21 cellular contexts compared by ENCODE assay signal in genomic region chr20:48717959-48718223, GRCh38.
A peak's percentile ranks its signal among the peaks of the same experiment; 100 is the strongest.
DNase-seq lines count a peak whose midpoint lies in the region; ATAC-seq, FAIRE-seq and TF ChIP-seq lines count a peak whose summit lies in the region.
"Had no signal": no experiment of that assay in that cellular context is flagged by ENCODE, and none has a peak within 500 bp of the region (broad histone marks: within the 10 kb centered on the region; RNA-seq: fewer than 3 reads in every experiment).

No MANE protein-coding gene starts in this region.

- CTCF ChIA-PET in CD4-positive, alpha-beta T cell (lab: Charles Lee): interaction anchor here (1.0 kb wide), 1 partner anchor 8 kb away, joined by 4 read pairs; no protein-coding TSS in a partner anchor

- DNase-seq in CD4-positive, alpha-beta T cell: no peak
- DNase-seq in GM12891 (ENCODE audit: insufficient read length, low spot score) (no peak), neural crest cell (ENCODE audit: low read depth, low spot score) (no peak), CD1c-positive myeloid dendritic cell (ENCODE audit: extremely low spot score) (no peak)
- DNase-seq in activated naive CD8-positive, alpha-beta T cell treated with anti-CD3 and anti-CD28 coated beads, Interleukin-2, amount 10 ng/mL, durations not matched to agents 7 days and 5 days: no peak
- DNase-seq: activated CD4-positive, alpha-beta T cell treated with anti-CD3 and anti-CD28 coated beads for 1 hour; foreskin keratinocyte; H9; NCI-H1092; NCI-H524 treated with DMSO at 0.1 percent for 48 hours; SHP77; stimulated activated CD4-positive, alpha-beta T cell treated with anti-CD3 and anti-CD28 coated beads, Interleukin-4, amount 100 ng/mL, for 1 hour; T1000; thyroid gland had no signal

- H3K4me3 Mint-ChIP-seq in CD4-positive, alpha-beta T cell: peak overlapping the region; percentile 26
- H3K4me3 Mint-ChIP-seq in activated naive CD8-positive, alpha-beta T cell treated with anti-CD3 and anti-CD28 coated beads, Interleukin-2, amount 10 ng/mL, durations not matched to agents 7 days and 5 days: peak overlapping the region; percentile 70
- H3K4me3 Mint-ChIP-seq in neural crest cell: no peak overlapping the region
- H3K4me3 Mint-ChIP-seq: H9 had no signal

- no peaks in the 10 kb centered on the region for H3K9me3 Mint-ChIP-seq in CD4-positive, alpha-beta T cell
- no peaks in the 10 kb centered on the region for H3K9me3 Mint-ChIP-seq in activated naive CD8-positive, alpha-beta T cell treated with anti-CD3 and anti-CD28 coated beads, Interleukin-2, amount 10 ng/mL, durations not matched to agents 7 days and 5 days
- no peaks in the 10 kb centered on the region for H3K9me3 Mint-ChIP-seq in neural crest cell
- H3K9me3 Mint-ChIP-seq: H9 had no signal

- no peaks in the 10 kb centered on the region for H3K27me3 Mint-ChIP-seq in CD4-positive, alpha-beta T cell
- H3K27me3 Mint-ChIP-seq in activated naive CD8-positive, alpha-beta T cell treated with anti-CD3 and anti-CD28 coated beads, Interleukin-2, amount 10 ng/mL, durations not matched to agents 7 days and 5 days: no peaks in the 10 kb centered on the region
- no peaks in the 10 kb centered on the region for H3K27me3 Mint-ChIP-seq in neural crest cell (ENCODE audit: low read depth)

- TF ChIP-seq CTCF in CD4-positive, alpha-beta T cell (IDR thresholded peaks at IDR 0.05): no peak
- TF ChIP-seq CTCF in neural crest cell (conservative IDR thresholded peaks at IDR 0.05): no peak

- peaks cover 86% of the 10 kb centered on the region for H3K4me1 Mint-ChIP-seq in CD4-positive, alpha-beta T cell (ENCODE audit: low read depth)
- peaks cover 89% of the 10 kb centered on the region for H3K4me1 Mint-ChIP-seq in activated naive CD8-positive, alpha-beta T cell treated with anti-CD3 and anti-CD28 coated beads, Interleukin-2, amount 10 ng/mL, durations not matched to agents 7 days and 5 days
- H3K4me1 Mint-ChIP-seq in neural crest cell: peaks cover 64% of the 10 kb centered on the region

- H3K27ac Mint-ChIP-seq in CD4-positive, alpha-beta T cell: peak overlapping the region; percentile 82
- peak overlapping the region; percentile 99 for H3K27ac Mint-ChIP-seq in activated naive CD8-positive, alpha-beta T cell treated with anti-CD3 and anti-CD28 coated beads, Interleukin-2, amount 10 ng/mL, durations not matched to agents 7 days and 5 days
- H3K27ac Mint-ChIP-seq in neural crest cell (ENCODE audit: unreplicated experiment): peak overlapping the region; percentile 94
- H3K27ac Mint-ChIP-seq: H9 had no signal

- no peaks in the 10 kb centered on the region for H3K9me3 ChIP-seq in CD4-positive, alpha-beta T cell (ENCODE audit: control insufficient read depth, low read length)
- H3K9me3 ChIP-seq: pancreas, thyroid gland had no signal

- H3K27ac ChIP-seq in CD4-positive, alpha-beta T cell (ENCODE audit: low read depth, low read length): no peak overlapping the region
- H3K27ac ChIP-seq: C4-2B, foreskin keratinocyte, KMS-11, pancreas, thyroid gland had no signal

- no peak for TF ChIP-seq POLR2A in GM12891 (IDR thresholded peaks at IDR 0.05; ENCODE audit: low read depth, low read length)

- intact Hi-C loops in CD4-positive, alpha-beta T cell (cut with DNase I, micrococcal nuclease): loop anchor here in 1 of 2 experiments (5.0 kb wide), 1 partner anchor 109 kb away; the partner anchor contains the start of gene PREX1

- no peaks in the 10 kb centered on the region for H3K27me3 ChIP-seq in CD4-positive, alpha-beta T cell (ENCODE audit: control insufficient read depth, insufficient read depth, low read length)
- H3K27me3 ChIP-seq: foreskin keratinocyte, pancreas, thyroid gland had no signal

- peaks cover 5% of the 10 kb centered on the region for H3K36me3 Mint-ChIP-seq in CD4-positive, alpha-beta T cell (ENCODE audit: low read depth)
- H3K36me3 Mint-ChIP-seq in activated naive CD8-positive, alpha-beta T cell treated with anti-CD3 and anti-CD28 coated beads, Interleukin-2, amount 10 ng/mL, durations not matched to agents 7 days and 5 days: peaks cover 59% of the 10 kb centered on the region
- H3K36me3 Mint-ChIP-seq in neural crest cell (ENCODE audit: low read depth): peaks cover 22% of the 10 kb centered on the region

- FAIRE-seq in GM12891 (lab: Jason Lieb, UNC): peak; percentile 90
- FAIRE-seq: astrocyte, endothelial cell of umbilical vein, pancreas had no signal

- ATAC-seq in CD4-positive, alpha-beta T cell (ENCODE audit: poor library complexity): no peak
- ATAC-seq in activated naive CD8-positive, alpha-beta T cell treated with anti-CD3 and anti-CD28 coated beads, Interleukin-2, amount 10 ng/mL, durations not matched to agents 7 days and 5 days (ENCODE audit: low read depth): no peak
- ATAC-seq in HG02884 (IDR thresholded peaks at IDR 0.05; ENCODE audit: unreplicated experiment): no peak
- ATAC-seq in HG02798 (IDR thresholded peaks at IDR 0.05; ENCODE audit: poor library complexity, unreplicated experiment): no peak
- ATAC-seq: foreskin keratinocyte, pancreas had no signal

- POLR2A ChIA-PET in CD4-positive, alpha-beta T cell (lab: Charles Lee): no interaction called here
- POLR2A ChIA-PET in activated naive CD8-positive, alpha-beta T cell treated with anti-CD3 and anti-CD28 coated beads, Interleukin-2, amount 10 ng/mL, durations not matched to agents 7 days and 5 days (lab: Charles Lee): interaction anchor here (1.1 to 5.2 kb wide), 8 partner anchors 10 to 329 kb away, joined by 4 to 67 read pairs (median 10); partner anchors contain the start of gene PREX1

TF ChIP-seq in GM12891, 5 proteins besides CTCF, POLR2A, EP300 and RAD21:
- no peak for TF ChIP-seq TAF1 (IDR thresholded peaks at IDR 0.05; ENCODE audit: low read depth, low read length)
- TF ChIP-seq PAX5 (IDR thresholded peaks at IDR 0.05; ENCODE audit: insufficient read depth, low read length, severe bottlenecking): no peak
- TF ChIP-seq POLR2AphosphoS5 (IDR thresholded peaks at IDR 0.05; ENCODE audit: low read depth, low read length): no peak
- no peak for TF ChIP-seq SPI1 (IDR thresholded peaks at IDR 0.05; ENCODE audit: low read depth, low read length)
- TF ChIP-seq POU2F2 (IDR thresholded peaks at IDR 0.05; ENCODE audit: low read depth, low read length): no peak
